ENCODE assay signal across 9 cellular contexts in genomic region chr4:56799291-56799823, GRCh38. TPM values are rescaled to one million over a fixed set of nuclear protein-coding genes. Genes with fewer than 3 reads are reported as not detected.
DNase-seq lines count a peak whose midpoint lies in the region; ATAC-seq and TF ChIP-seq lines count a peak whose summit lies in the region.
"Had no signal": no experiment of that assay in that cellular context is flagged by ENCODE, and none has a peak within 500 bp of the region (broad histone marks: within the 10 kb centered on the region; RNA-seq: fewer than 3 reads in every experiment).

No MANE protein-coding gene starts in this region.

- DNase-seq in Ammon's horn (ENCODE audit: low spot score) (peak; percentile 4), MM.1S (no peak), nephron progenitor cell (no peak), hippocampal formation (lab: John Stamatoyannopoulos, UW) (no peak), occipital lobe (lab: John Stamatoyannopoulos, UW) (no peak)
- no peak for DNase-seq in effector memory CD4-positive, alpha-beta T cell
- DNase-seq: NCI-H524 treated with DMSO at 0.1 percent for 48 hours had no signal

- ATAC-seq in HG02588 (IDR thresholded peaks at IDR 0.05; ENCODE audit: unreplicated experiment) (no peak), GM18861 (IDR thresholded peaks at IDR 0.05; ENCODE audit: unreplicated experiment) (no peak)

- H3K4me1 ChIP-seq in MM.1S (ENCODE audit: low read length) = peaks cover 10% of the 10 kb centered on the region
- no peaks in the 10 kb centered on the region for H3K4me1 ChIP-seq in effector memory CD4-positive, alpha-beta T cell (ENCODE audit: control insufficient read depth, insufficient read depth, low read length, poor library complexity, severe bottlenecking)

- no peaks in the 10 kb centered on the region for H3K9me2 ChIP-seq in MM.1S (replicated peaks; ENCODE audit: insufficient read depth, low read length)

- H3K27me3 Mint-ChIP-seq in nephron progenitor cell (ENCODE audit: low read depth, poor library complexity) = peaks cover 5% of the 10 kb centered on the region

- no peaks in the 10 kb centered on the region for H3K9me3 ChIP-seq in MM.1S (replicated peaks; ENCODE audit: insufficient read depth, low read length)
- H3K9me3 ChIP-seq in effector memory CD4-positive, alpha-beta T cell (ENCODE audit: control insufficient read depth, low read length) = no peaks in the 10 kb centered on the region

- peak overlapping the region; percentile 63 for H3K4me3 ChIP-seq in MM.1S (ENCODE audit: low read length)
- peak overlapping the region; percentile 69 for H3K4me3 ChIP-seq in effector memory CD4-positive, alpha-beta T cell (ENCODE audit: insufficient read depth, low read depth, low read length, poor library complexity, severe bottlenecking)

- peak overlapping the region; percentile 83 for H2AFZ ChIP-seq in MM.1S (ENCODE audit: low read length)

- no peaks in the 10 kb centered on the region for H3K36me3 Mint-ChIP-seq in nephron progenitor cell (ENCODE audit: low read depth)

- no peaks in the 10 kb centered on the region for H3K36me3 ChIP-seq in MM.1S (replicated peaks; ENCODE audit: insufficient read depth, low read length)
- no peaks in the 10 kb centered on the region for H3K36me3 ChIP-seq in effector memory CD4-positive, alpha-beta T cell (ENCODE audit: control insufficient read depth, insufficient read depth, low read length)

- no peaks in the 10 kb centered on the region for H3K9me3 Mint-ChIP-seq in nephron progenitor cell

- peak overlapping the region; percentile 92 for H3K4me3 Mint-ChIP-seq in nephron progenitor cell

- H3K4me1 Mint-ChIP-seq in nephron progenitor cell = peaks cover 12% of the 10 kb centered on the region

- peak overlapping the region; percentile 60; the same call in 1 of the 2 replicates for H3K9ac ChIP-seq in MM.1S (ENCODE audit: low read length)

- no peaks in the 10 kb centered on the region for H3K27me3 ChIP-seq in MM.1S (replicated peaks; ENCODE audit: insufficient read depth, low read length)
- peaks cover 4% of the 10 kb centered on the region for H3K27me3 ChIP-seq in effector memory CD4-positive, alpha-beta T cell (replicated peaks; ENCODE audit: control insufficient read depth, insufficient read depth, low read length, poor library complexity, severe bottlenecking)

- H3K79me2 ChIP-seq in MM.1S (ENCODE audit: low read length) = no peaks in the 10 kb centered on the region

- 0 out of 2 replicates have a peak, but pooled peaks cover 6% of the 10 kb centered on the region for H3F3A ChIP-seq in MM.1S (ENCODE audit: insufficient read depth, low read length)

- peak overlapping the region; percentile 60 for H3K4me2 ChIP-seq in MM.1S (ENCODE audit: low read depth, low read length)

- no peak overlapping the region for H3K27ac Mint-ChIP-seq in nephron progenitor cell

- no peak overlapping the region; the same call in 1 of the 2 replicates for H3K27ac ChIP-seq in MM.1S (ENCODE audit: low read length)
- no peak overlapping the region for H3K27ac ChIP-seq in effector memory CD4-positive, alpha-beta T cell (ENCODE audit: insufficient read depth, low read length, poor library complexity, severe bottlenecking)

- H4K20me1 ChIP-seq in MM.1S (ENCODE audit: insufficient read depth, low read length) = no peaks in the 10 kb centered on the region

- TF ChIP-seq CTCF in MM.1S (IDR thresholded peaks at IDR 0.05; ENCODE audit: low read length) = no peak
- no peak for TF ChIP-seq CTCF in nephron progenitor cell (IDR thresholded peaks at IDR 0.05)

RNA-seq across cellular contexts. Expression of gene SPINK2, which starts 22.1 kb away (rescaled TPM):
- total RNA-seq in occipital lobe = not detected
